8 cellular contexts compared by ENCODE assay signal in the genomic region with DNA sequence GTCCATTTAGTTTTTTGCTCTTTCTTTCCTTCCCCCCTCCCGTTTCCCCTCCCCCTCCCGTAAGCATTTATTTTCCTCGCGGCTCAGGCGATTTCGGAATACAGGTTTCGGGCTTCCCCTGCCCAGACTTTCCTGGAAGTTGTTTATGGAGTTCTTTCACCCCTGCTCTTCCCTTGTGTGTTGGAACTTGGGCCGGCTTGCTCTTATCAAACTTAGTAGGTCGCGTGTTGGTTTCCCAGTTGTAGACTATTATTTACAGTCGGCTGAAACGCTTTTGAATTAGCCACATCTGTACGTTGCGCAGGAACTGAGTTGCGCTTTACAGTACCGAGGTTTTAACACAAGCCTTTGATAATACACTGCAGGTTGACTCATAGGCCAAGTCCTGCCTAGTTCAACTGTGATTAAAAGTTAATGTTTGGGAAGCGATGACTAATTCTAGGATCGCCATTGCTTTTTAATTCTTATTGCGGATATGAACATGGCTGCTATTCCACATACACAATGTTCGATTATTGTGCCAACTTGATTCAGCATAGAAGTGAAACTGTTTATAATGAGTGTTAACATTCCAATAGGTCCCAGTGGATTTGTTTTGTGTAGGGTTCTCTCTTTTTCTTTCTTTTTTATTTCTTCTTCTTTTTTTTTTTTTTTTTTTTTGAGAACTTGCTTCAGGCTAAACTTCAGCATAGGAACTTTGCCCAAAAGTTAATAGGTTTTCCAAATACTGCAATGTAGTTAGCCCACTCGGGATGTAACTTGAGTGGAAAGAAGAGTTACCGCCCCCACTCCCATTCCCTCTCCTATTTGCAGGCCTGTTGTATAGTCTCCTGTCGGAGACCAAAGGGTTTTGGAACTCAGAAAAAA. TPM values are rescaled to one million over a fixed set of nuclear protein-coding genes. Genes with fewer than 3 reads are reported as not detected.
DNase-seq lines count a peak whose midpoint lies in the region; ATAC-seq and TF ChIP-seq lines count a peak whose summit lies in the region.

No MANE protein-coding gene starts in this region.

- H3K36me3 ChIP-seq in HUES6 (ENCODE audit: control insufficient read depth, insufficient read depth, low read length), result no peaks in the 10 kb centered on the region
- no peaks in the 10 kb centered on the region for H3K36me3 ChIP-seq in parathyroid adenoma (ENCODE audit: control insufficient read depth, insufficient read depth, low read length)

- H3K79me2 ChIP-seq in parathyroid adenoma, result no peaks in the 10 kb centered on the region

- peak overlapping the region; percentile 82 for H3K4me3 ChIP-seq in HUES6 (ENCODE audit: low read depth, low read length)
- peak overlapping the region; percentile 66 for H3K4me3 ChIP-seq in parathyroid adenoma (ENCODE audit: low read depth, low read length)

- H3K4me2 ChIP-seq in parathyroid adenoma (ENCODE audit: low read length), result peak overlapping the region; percentile 75

- peak overlapping the region; percentile 81 for H2AFZ ChIP-seq in parathyroid adenoma

- H3K27me3 ChIP-seq in HUES6 (ENCODE audit: control insufficient read depth, insufficient read depth, low read length) (peaks cover 4% of the 10 kb centered on the region; the same call in 1 of the 2 replicates), parathyroid adenoma (ENCODE audit: control insufficient read depth, insufficient read depth, low read length) (no peaks in the 10 kb centered on the region)

- H3K4me1 ChIP-seq in HUES6 (ENCODE audit: control insufficient read depth, insufficient read depth, low read length), result peaks cover 40% of the 10 kb centered on the region
- H3K4me1 ChIP-seq in parathyroid adenoma, result no peaks in the 10 kb centered on the region

- H3K27ac ChIP-seq in HUES6 (ENCODE audit: low read depth, low read length) (peak overlapping the region; percentile 100), parathyroid adenoma (peak overlapping the region; percentile 83)

- H3K9ac ChIP-seq in HUES6 (ENCODE audit: low read length) (peak overlapping the region; percentile 94), parathyroid adenoma (no peak overlapping the region)

- peak; percentile 63 for DNase-seq in AG09319 (ENCODE audit: extremely low read depth, low read depth)
- DNase-seq in glutamatergic neuron, result no peak
- DNase-seq in NCI-H345 treated with DMSO at 0.1 percent for 48 hours (lab: John Stamatoyannopoulos, UW; ENCODE audit: unreplicated experiment), result no peak

- peaks cover 1% of the 10 kb centered on the region for H3K36me3 Mint-ChIP-seq in activated naive CD4-positive, alpha-beta T cell treated with anti-CD3 and anti-CD28 coated beads, Interleukin-2, amount 50 U/mL, for 24 hours
- H3K36me3 Mint-ChIP-seq in glutamatergic neuron (ENCODE audit: unreplicated experiment), result no peaks in the 10 kb centered on the region

- TF ChIP-seq CTCF in AG09319 (IDR thresholded peaks at IDR 0.05; ENCODE audit: low read depth, low read length) (no peak), glutamatergic neuron (IDR thresholded peaks at IDR 0.05; ENCODE audit: partially characterized antibody, unreplicated experiment) (no peak), parathyroid adenoma (IDR thresholded peaks at IDR 0.05) (no peak)

- H3K9me3 ChIP-seq in HUES6 (ENCODE audit: control insufficient read depth, insufficient read depth, low read depth, low read length), result no peaks in the 10 kb centered on the region
- no peaks in the 10 kb centered on the region for H3K9me3 ChIP-seq in parathyroid adenoma (ENCODE audit: control insufficient read depth, low read length)

- no peak overlapping the region for H3K27ac Mint-ChIP-seq in activated naive CD4-positive, alpha-beta T cell treated with anti-CD3 and anti-CD28 coated beads, Interleukin-2, amount 50 U/mL, for 24 hours
- no peak overlapping the region for H3K27ac Mint-ChIP-seq in glutamatergic neuron (ENCODE audit: unreplicated experiment)

- H3K4me1 Mint-ChIP-seq in activated naive CD4-positive, alpha-beta T cell treated with anti-CD3 and anti-CD28 coated beads, Interleukin-2, amount 50 U/mL, for 24 hours, result peaks cover 14% of the 10 kb centered on the region
- H3K4me1 Mint-ChIP-seq in glutamatergic neuron (ENCODE audit: low read depth, unreplicated experiment), result no peaks in the 10 kb centered on the region

- H3K27me3 Mint-ChIP-seq in activated naive CD4-positive, alpha-beta T cell treated with anti-CD3 and anti-CD28 coated beads, Interleukin-2, amount 50 U/mL, for 24 hours, result peaks cover 40% of the 10 kb centered on the region
- H3K27me3 Mint-ChIP-seq in glutamatergic neuron (ENCODE audit: unreplicated experiment), result peaks cover 7% of the 10 kb centered on the region

- H3K4me3 Mint-ChIP-seq in activated naive CD4-positive, alpha-beta T cell treated with anti-CD3 and anti-CD28 coated beads, Interleukin-2, amount 50 U/mL, for 24 hours, result peak overlapping the region; percentile 84
- H3K4me3 Mint-ChIP-seq in glutamatergic neuron (ENCODE audit: unreplicated experiment), result peak overlapping the region; percentile 80

- ATAC-seq in HG03025 (IDR thresholded peaks at IDR 0.05; ENCODE audit: low FRiP score, unreplicated experiment), result no peak
- ATAC-seq in HG02642 (IDR thresholded peaks at IDR 0.05; ENCODE audit: poor library complexity, unreplicated experiment), result no peak

- no peaks in the 10 kb centered on the region for H3K9me3 Mint-ChIP-seq in activated naive CD4-positive, alpha-beta T cell treated with anti-CD3 and anti-CD28 coated beads, Interleukin-2, amount 50 U/mL, for 24 hours
- H3K9me3 Mint-ChIP-seq in glutamatergic neuron (ENCODE audit: unreplicated experiment), result peaks cover 2% of the 10 kb centered on the region

RNA-seq across cellular contexts. Expression of a gene that starts 1.8 kb away (rescaled TPM):
- 1.3 TPM for total RNA-seq in glutamatergic neuron (ENCODE audit: unreplicated experiment)
